Comparison of ENCODE assay signal across 8 cellular contexts in the genomic region with DNA sequence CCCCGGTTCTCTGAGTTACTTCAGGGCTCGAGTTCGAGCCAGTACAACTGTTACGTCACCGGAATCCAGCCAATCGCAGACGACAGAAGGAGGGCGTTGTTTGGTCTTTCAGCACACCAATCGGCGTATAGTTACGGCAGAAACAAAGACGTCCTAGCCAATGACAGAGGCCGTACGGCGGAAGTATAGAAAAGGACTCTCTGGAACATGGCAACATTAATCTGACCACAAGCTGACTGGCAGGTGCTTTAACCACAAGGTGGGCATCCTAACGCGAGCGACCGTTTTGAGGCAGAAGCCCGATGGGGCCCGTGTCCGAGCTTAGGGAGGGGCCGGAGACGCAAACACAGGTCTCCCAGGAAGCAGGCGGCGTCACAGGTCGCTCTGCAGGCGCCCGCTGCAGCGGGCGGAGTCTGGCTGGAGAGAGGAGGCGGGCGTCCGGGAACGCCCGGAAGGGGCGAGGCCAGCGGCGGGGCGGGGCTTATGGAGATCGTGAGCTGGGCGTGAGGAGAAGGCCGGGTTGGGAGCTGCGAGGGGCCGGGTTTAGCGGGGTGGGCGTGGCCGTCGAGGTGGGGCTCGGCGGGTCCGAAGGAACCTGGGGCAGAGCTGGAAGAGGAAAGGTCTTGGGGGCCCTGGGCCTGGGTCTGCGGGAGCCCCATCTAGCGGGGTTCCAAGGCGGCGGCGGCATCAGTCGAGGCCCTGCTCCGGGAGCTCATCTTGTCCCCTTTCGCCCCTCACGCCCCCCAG. TPM values are rescaled to one million over a fixed set of nuclear protein-coding genes. Genes with fewer than 3 reads are reported as not detected.
DNase-seq lines count a peak whose midpoint lies in the region; FAIRE-seq and TF ChIP-seq lines count a peak whose summit lies in the region.

Gene MOSPD3, plus strand, starts transcription at position 558 of the 747 bp plus-strand sequence. CDS start 252 bp downstream, outside the sequence.

- H3K4me1 ChIP-seq in neuronal stem cell (ENCODE audit: control insufficient read depth in 2 of 2, insufficient read depth in 1 of 2, low read depth in 1 of 2, low read length in 2 of 2): peaks cover 3 to 6% of the 10 kb centered on the region in 2 donors

- peak; percentile 98 for FAIRE-seq in frontal cortex (lab: Jason Lieb, UNC)

- no peak within 1 kb of the TSS for H4K8ac ChIP-seq in neuronal stem cell (ENCODE audit: low read depth, low read length)

- H3K27me3 ChIP-seq in neuronal stem cell (ENCODE audit: control insufficient read depth in 3 of 3, insufficient read depth in 3 of 3, low read depth in 1 of 3, low read length in 3 of 3): peaks cover 0 to 2% (median 0%) of the 10 kb centered on the region in 3 experiments

- no peaks in the 10 kb centered on the region for H3K9me3 Mint-ChIP-seq in HFFc6
- H3K9me3 Mint-ChIP-seq in activated naive CD4-positive, alpha-beta T cell treated with anti-CD3 and anti-CD28 coated beads, Interleukin-2, amount 10 ng/mL, durations not matched to agents 7 days and 5 days: no peaks in the 10 kb centered on the region

- peak within 1 kb of the TSS; percentile 83 for H3K18ac ChIP-seq in neuronal stem cell (ENCODE audit: low read length)

- no CpG with 5 or more reads among the region's 61 CpGs for WGBS in neuronal stem cell (ENCODE audit: extremely low coverage in 2 of 2, insufficient read length in 2 of 2, insufficient replicate concordance in 1 of 2), 2 donors

- H3K27ac Mint-ChIP-seq in HFFc6: peak within 1 kb of the TSS; percentile 99
- H3K27ac Mint-ChIP-seq in activated naive CD4-positive, alpha-beta T cell treated with anti-CD3 and anti-CD28 coated beads, Interleukin-2, amount 10 ng/mL, durations not matched to agents 7 days and 5 days: peak within 1 kb of the TSS; percentile 99

- H3K36me3 ChIP-seq in SK-N-MC (ENCODE audit: insufficient read depth, low read length): no peaks in the 10 kb centered on the region
- peaks cover 0 to 9% of the 10 kb centered on the region in 2 donors for H3K36me3 ChIP-seq in neuronal stem cell (replicated peaks in 1 of 2; ENCODE audit: control insufficient read depth in 2 of 2, insufficient read depth in 2 of 2, low read length in 2 of 2)

- peak; percentile 97 for TF ChIP-seq POLR2A in NB4 (IDR thresholded peaks at IDR 0.05; ENCODE audit: extremely low read depth, insufficient read length)

- H3K36me3 Mint-ChIP-seq in HFFc6 (ENCODE audit: low read depth): peaks cover 12% of the 10 kb centered on the region
- H3K36me3 Mint-ChIP-seq in activated naive CD4-positive, alpha-beta T cell treated with anti-CD3 and anti-CD28 coated beads, Interleukin-2, amount 10 ng/mL, durations not matched to agents 7 days and 5 days: peaks cover 21% of the 10 kb centered on the region

- H2BK5ac ChIP-seq in neuronal stem cell (ENCODE audit: low read length): no peak within 1 kb of the TSS

- no peaks in the 10 kb centered on the region for H3K79me1 ChIP-seq in neuronal stem cell (ENCODE audit: low read depth, low read length)

- H3K4me1 Mint-ChIP-seq in HFFc6 (ENCODE audit: low read depth): peaks cover 22% of the 10 kb centered on the region
- peaks cover 38% of the 10 kb centered on the region for H3K4me1 Mint-ChIP-seq in activated naive CD4-positive, alpha-beta T cell treated with anti-CD3 and anti-CD28 coated beads, Interleukin-2, amount 10 ng/mL, durations not matched to agents 7 days and 5 days

- no peak within 1 kb of the TSS for H3K14ac ChIP-seq in neuronal stem cell (ENCODE audit: low read length)

- CTCF ChIA-PET in activated naive CD4-positive, alpha-beta T cell treated with anti-CD3 and anti-CD28 coated beads, Interleukin-2, amount 10 ng/mL, durations not matched to agents 7 days and 5 days (lab: Charles Lee): interaction anchor here (0.8 to 3.1 kb wide), 8 partner anchors 15 to 129 kb away, joined by 3 to 22 read pairs (median 4); partner anchors contain the start of genes GIGYF1 and LRCH4

- H3K27ac ChIP-seq in SK-N-MC: peak within 1 kb of the TSS; percentile 94
- H3K27ac ChIP-seq in neuronal stem cell (replicated peaks; ENCODE audit: low read length): peak within 1 kb of the TSS; percentile 80
- peak within 1 kb of the TSS; percentile 98 for H3K27ac ChIP-seq in substantia nigra (ENCODE audit: low read depth, low read length, poor library complexity, severe bottlenecking)

- H3K9me3 ChIP-seq in SK-N-MC (ENCODE audit: low read depth, low read length) (no peaks in the 10 kb centered on the region), neuronal stem cell (replicated peaks in 1 of 2; ENCODE audit: control insufficient read depth in 2 of 2, insufficient read depth in 1 of 2, low read depth in 1 of 2, low read length in 2 of 2) (no peaks in the 10 kb centered on the region)

- TF ChIP-seq CTCF in HFFc6 (IDR thresholded peaks at IDR 0.05) (no peak), NB4 (IDR thresholded peaks at IDR 0.05; ENCODE audit: low read depth, low read length) (no peak)

- DNase-seq in GM04504 (ENCODE audit: low read depth) (peak; percentile 98), HFFc6 (peak; percentile 99), NB4 (ENCODE audit: low read depth) (peak; percentile 100), SK-N-MC (ENCODE audit: low read depth, low spot score) (peak; percentile 99), frontal cortex (ENCODE audit: low spot score in 2 of 2) (peak; percentile 99), neuronal stem cell (ENCODE audit: low spot score) (peak; percentile 99), substantia nigra (lab: John Stamatoyannopoulos, UW) (peak; percentile 85 to 100 (median 98))
- DNase-seq in activated naive CD4-positive, alpha-beta T cell treated with anti-CD3 and anti-CD28 coated beads, Interleukin-2, amount 10 ng/mL, durations not matched to agents 7 days and 5 days: peak; percentile 99

- peaks cover 1% of the 10 kb centered on the region for H3K27me3 Mint-ChIP-seq in HFFc6 (ENCODE audit: insufficient read depth)
- peaks cover 22% of the 10 kb centered on the region for H3K27me3 Mint-ChIP-seq in activated naive CD4-positive, alpha-beta T cell treated with anti-CD3 and anti-CD28 coated beads, Interleukin-2, amount 10 ng/mL, durations not matched to agents 7 days and 5 days

- H3K4ac ChIP-seq in neuronal stem cell (ENCODE audit: low read length): no peak within 1 kb of the TSS

- H3K4me3 ChIP-seq in NB4 (ENCODE audit: low read depth, low read length) (peak within 1 kb of the TSS; percentile 81), SK-N-MC (peak within 1 kb of the TSS; percentile 94), neuronal stem cell (ENCODE audit: low read length in 2 of 2) (peak within 1 kb of the TSS; percentile 60 to 87)

- peak within 1 kb of the TSS; percentile 94 for H3K4me2 ChIP-seq in neuronal stem cell (ENCODE audit: insufficient read depth, low read length, poor library complexity, severe bottlenecking)

- H2BK12ac ChIP-seq in neuronal stem cell (ENCODE audit: low read length): no peak within 1 kb of the TSS

- peak within 1 kb of the TSS; percentile 92 for H2AFZ ChIP-seq in neuronal stem cell (ENCODE audit: low read length)

- peak within 1 kb of the TSS; percentile 28 for H2BK15ac ChIP-seq in neuronal stem cell (ENCODE audit: low read length)

- peak within 1 kb of the TSS; percentile 22 for H3K23ac ChIP-seq in neuronal stem cell (ENCODE audit: low read depth, low read length, poor library complexity)

- peak within 1 kb of the TSS; percentile 98 for H3K4me3 Mint-ChIP-seq in HFFc6
- H3K4me3 Mint-ChIP-seq in activated naive CD4-positive, alpha-beta T cell treated with anti-CD3 and anti-CD28 coated beads, Interleukin-2, amount 10 ng/mL, durations not matched to agents 7 days and 5 days: peak within 1 kb of the TSS; percentile 91

- H4K91ac ChIP-seq in neuronal stem cell (ENCODE audit: low read depth, low read length, poor library complexity): no peak within 1 kb of the TSS

- H2BK120ac ChIP-seq in neuronal stem cell (ENCODE audit: low read depth, low read length): no peak within 1 kb of the TSS

- peak within 1 kb of the TSS; percentile 58 for H2AK5ac ChIP-seq in neuronal stem cell (ENCODE audit: low read depth, low read length)

- H3K9ac ChIP-seq in SK-N-MC (ENCODE audit: insufficient read length) (peak within 1 kb of the TSS; percentile 86), neuronal stem cell (ENCODE audit: low read depth, low read length, poor library complexity) (peak within 1 kb of the TSS; percentile 85)

RNA-seq across cellular contexts. Expression of gene MOSPD3, which starts in this region (rescaled TPM):
- 10 to 100 TPM; 14.6 to 19.0 (median 17.4) TPM for total RNA-seq in HFFc6 (2021; fragmentation: NEBNext Ultra II Directional; extraction: Animal tissue kit (Norgen Biotek cat#: 25700))
- total RNA-seq in frontal cortex: 9.0 TPM
- 24.3 TPM for polyA plus RNA-seq in neuronal stem cell (2013, experiment 1 of 2)
- 22.7 TPM for polyA plus RNA-seq in neuronal stem cell (2013, experiment 2 of 2)

Comparison
In these comparisons a context has a peak if more than half of its experiments do, and no peak if none do; other contexts are left out.
1. Peak in every context shown above with its lines: DNase-seq, H3K4me3 ChIP-seq and H3K27ac ChIP-seq.